1 cellular context compared by ENCODE assay signal in genomic region chr17:31558748-31559646, GRCh38.
TF ChIP-seq lines count a peak whose summit lies in the region.

No MANE protein-coding gene starts in this region.

TF ChIP-seq in HepG2, 621 proteins besides CTCF, POLR2A, EP300 and RAD21 (continued from another document and continues in another):
- TF ChIP-seq HBP1 (CRISPR knock-in tag; IDR thresholded peaks at IDR 0.05; ENCODE audit: low read depth) (no peak), ZFP36L2 (CRISPR knock-in tag; IDR thresholded peaks at IDR 0.05) (no peak), CCDC6 (CRISPR knock-in tag; IDR thresholded peaks at IDR 0.05) (0 out of 2 replicates have a peak, but pooled peaks have one; percentile 59), SKI (IDR thresholded peaks at IDR 0.05; ENCODE audit: partially characterized antibody) (peak; percentile 40), ZNF761 (CRISPR knock-in tag; conservative IDR thresholded peaks at IDR 0.05) (no peak), ZNF607 (CRISPR knock-in tag; IDR thresholded peaks at IDR 0.05; ENCODE audit: borderline replicate concordance) (peak; percentile 44; the same call in 1 of the 2 replicates), ZNF746 (CRISPR knock-in tag; IDR thresholded peaks at IDR 0.05) (0 out of 2 replicates have a peak, but pooled peaks have one; percentile 39), TRAFD1 (CRISPR knock-in tag; IDR thresholded peaks at IDR 0.05; ENCODE audit: borderline replicate concordance) (no peak), SRY (CRISPR knock-in tag; IDR thresholded peaks at IDR 0.05) (peak; percentile 54; the same call in 1 of the 2 replicates), MAF1 (CRISPR knock-in tag; IDR thresholded peaks at IDR 0.05; ENCODE audit: borderline replicate concordance) (no peak), TP53 (CRISPR knock-in tag; conservative IDR thresholded peaks at IDR 0.05) (no peak), SP4 (CRISPR knock-in tag; IDR thresholded peaks at IDR 0.05) (peak; percentile 60; the same call in 1 of the 2 replicates), MTF2 (CRISPR knock-in tag; IDR thresholded peaks at IDR 0.05; ENCODE audit: borderline replicate concordance) (0 out of 2 replicates have a peak, but pooled peaks have one; percentile 18), ZNF18 (CRISPR knock-in tag; IDR thresholded peaks at IDR 0.05; ENCODE audit: insufficient replicate concordance) (peak; percentile 52), ZNF138 (CRISPR knock-in tag; IDR thresholded peaks at IDR 0.05; ENCODE audit: low read depth) (0 out of 2 replicates have a peak, but pooled peaks have one; percentile 39), GABPB1 (CRISPR knock-in tag; IDR thresholded peaks at IDR 0.05) (peak; percentile 37; the same call in 1 of the 2 replicates), ELF3 (CRISPR knock-in tag; IDR thresholded peaks at IDR 0.05) (0 out of 2 replicates have a peak, but pooled peaks have one; percentile 37), NRL (CRISPR knock-in tag; IDR thresholded peaks at IDR 0.05; ENCODE audit: borderline replicate concordance) (peak; percentile 7), HDAC1 (CRISPR knock-in tag; IDR thresholded peaks at IDR 0.05) (0 out of 2 replicates have a peak, but pooled peaks have one; percentile 20), MED1 (CRISPR knock-in tag; IDR thresholded peaks at IDR 0.05) (0 out of 2 replicates have a peak, but pooled peaks have one; percentile 19), ZFY (CRISPR knock-in tag; IDR thresholded peaks at IDR 0.05) (peak; percentile 50; the same call in 1 of the 2 replicates), ZNF256 (CRISPR knock-in tag; conservative IDR thresholded peaks at IDR 0.05) (no peak), XRCC5 (optimal IDR thresholded peaks at IDR 0.05; ENCODE audit: low read length) (peak; percentile 74), TAF1 (CRISPR knock-in tag; IDR thresholded peaks at IDR 0.05) (0 out of 2 replicates have a peak, but pooled peaks have one; percentile 28), KDM2A (CRISPR knock-in tag; IDR thresholded peaks at IDR 0.05; ENCODE audit: borderline replicate concordance, low read depth) (peak; percentile 34; the same call in 1 of the 2 replicates), SRSF1 (optimal IDR thresholded peaks at IDR 0.05; ENCODE audit: low read depth, low read length) (peak; percentile 39), TMF1 (CRISPR knock-in tag; IDR thresholded peaks at IDR 0.05; ENCODE audit: low read depth) (peak; percentile 33; the same call in 1 of the 2 replicates), NFKB2 (CRISPR knock-in tag; IDR thresholded peaks at IDR 0.05; ENCODE audit: borderline replicate concordance) (peak; percentile 42; the same call in 1 of the 2 replicates), ZNF777 (CRISPR knock-in tag; IDR thresholded peaks at IDR 0.05) (peak; percentile 60), RFXAP (CRISPR knock-in tag; IDR thresholded peaks at IDR 0.05; ENCODE audit: borderline replicate concordance) (peak; percentile 69; the same call in 1 of the 2 replicates), TARDBP (CRISPR knock-in tag; IDR thresholded peaks at IDR 0.05) (no peak), AGO2 (optimal IDR thresholded peaks at IDR 0.05; ENCODE audit: low read depth, low read length) (peak; percentile 36), STAG1 (CRISPR knock-in tag; IDR thresholded peaks at IDR 0.05) (peak; percentile 76), ZNF547 (CRISPR knock-in tag; IDR thresholded peaks at IDR 0.05) (0 out of 2 replicates have a peak, but pooled peaks have one; percentile 42), YEATS4 (CRISPR knock-in tag; IDR thresholded peaks at IDR 0.05; ENCODE audit: borderline replicate concordance) (peak; percentile 63; the same call in 1 of the 2 replicates), ZNF280B (CRISPR knock-in tag; IDR thresholded peaks at IDR 0.05; ENCODE audit: borderline replicate concordance) (peak; percentile 36; the same call in 1 of the 2 replicates), ATF7-NPFF (CRISPR knock-in tag; IDR thresholded peaks at IDR 0.05; ENCODE audit: low read depth) (0 out of 2 replicates have a peak, but pooled peaks have one; percentile 43), TBX2 (CRISPR knock-in tag; IDR thresholded peaks at IDR 0.05; ENCODE audit: borderline replicate concordance) (peak; percentile 23; the same call in 1 of the 2 replicates)
- TF ChIP-seq, protein P1, sequence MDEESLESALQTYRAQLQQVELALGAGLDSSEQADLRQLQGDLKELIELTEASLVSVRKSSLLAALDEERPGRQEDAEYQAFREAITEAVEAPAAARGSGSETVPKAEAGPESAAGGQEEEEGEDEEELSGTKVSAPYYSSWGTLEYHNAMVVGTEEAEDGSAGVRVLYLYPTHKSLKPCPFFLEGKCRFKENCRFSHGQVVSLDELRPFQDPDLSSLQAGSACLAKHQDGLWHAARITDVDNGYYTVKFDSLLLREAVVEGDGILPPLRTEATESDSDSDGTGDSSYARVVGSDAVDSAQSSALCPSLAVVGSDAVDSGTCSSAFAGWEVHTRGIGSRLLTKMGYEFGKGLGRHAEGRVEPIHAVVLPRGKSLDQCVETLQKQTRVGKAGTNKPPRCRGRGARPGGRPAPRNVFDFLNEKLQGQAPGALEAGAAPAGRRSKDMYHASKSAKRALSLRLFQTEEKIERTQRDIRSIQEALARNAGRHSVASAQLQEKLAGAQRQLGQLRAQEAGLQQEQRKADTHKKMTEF (CRISPR knock-in tag; IDR thresholded peaks at IDR 0.05), result peak; percentile 35; the same call in 1 of the 2 replicates
- TF ChIP-seq, protein P2, sequence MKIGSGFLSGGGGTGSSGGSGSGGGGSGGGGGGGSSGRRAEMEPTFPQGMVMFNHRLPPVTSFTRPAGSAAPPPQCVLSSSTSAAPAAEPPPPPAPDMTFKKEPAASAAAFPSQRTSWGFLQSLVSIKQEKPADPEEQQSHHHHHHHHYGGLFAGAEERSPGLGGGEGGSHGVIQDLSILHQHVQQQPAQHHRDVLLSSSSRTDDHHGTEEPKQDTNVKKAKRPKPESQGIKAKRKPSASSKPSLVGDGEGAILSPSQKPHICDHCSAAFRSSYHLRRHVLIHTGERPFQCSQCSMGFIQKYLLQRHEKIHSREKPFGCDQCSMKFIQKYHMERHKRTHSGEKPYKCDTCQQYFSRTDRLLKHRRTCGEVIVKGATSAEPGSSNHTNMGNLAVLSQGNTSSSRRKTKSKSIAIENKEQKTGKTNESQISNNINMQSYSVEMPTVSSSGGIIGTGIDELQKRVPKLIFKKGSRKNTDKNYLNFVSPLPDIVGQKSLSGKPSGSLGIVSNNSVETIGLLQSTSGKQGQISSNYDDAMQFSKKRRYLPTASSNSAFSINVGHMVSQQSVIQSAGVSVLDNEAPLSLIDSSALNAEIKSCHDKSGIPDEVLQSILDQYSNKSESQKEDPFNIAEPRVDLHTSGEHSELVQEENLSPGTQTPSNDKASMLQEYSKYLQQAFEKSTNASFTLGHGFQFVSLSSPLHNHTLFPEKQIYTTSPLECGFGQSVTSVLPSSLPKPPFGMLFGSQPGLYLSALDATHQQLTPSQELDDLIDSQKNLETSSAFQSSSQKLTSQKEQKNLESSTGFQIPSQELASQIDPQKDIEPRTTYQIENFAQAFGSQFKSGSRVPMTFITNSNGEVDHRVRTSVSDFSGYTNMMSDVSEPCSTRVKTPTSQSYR (CRISPR knock-in tag; IDR thresholded peaks at IDR 0.05; ENCODE audit: borderline replicate concordance), result no peak
- TF ChIP-seq, protein P3, sequence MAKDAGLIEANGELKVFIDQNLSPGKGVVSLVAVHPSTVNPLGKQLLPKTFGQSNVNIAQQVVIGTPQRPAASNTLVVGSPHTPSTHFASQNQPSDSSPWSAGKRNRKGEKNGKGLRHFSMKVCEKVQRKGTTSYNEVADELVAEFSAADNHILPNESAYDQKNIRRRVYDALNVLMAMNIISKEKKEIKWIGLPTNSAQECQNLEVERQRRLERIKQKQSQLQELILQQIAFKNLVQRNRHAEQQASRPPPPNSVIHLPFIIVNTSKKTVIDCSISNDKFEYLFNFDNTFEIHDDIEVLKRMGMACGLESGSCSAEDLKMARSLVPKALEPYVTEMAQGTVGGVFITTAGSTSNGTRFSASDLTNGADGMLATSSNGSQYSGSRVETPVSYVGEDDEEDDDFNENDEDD (CRISPR knock-in tag; IDR thresholded peaks at IDR 0.05; ENCODE audit: borderline replicate concordance), result peak; percentile 63; the same call in 1 of the 2 replicates
- TF ChIP-seq, protein P4, sequence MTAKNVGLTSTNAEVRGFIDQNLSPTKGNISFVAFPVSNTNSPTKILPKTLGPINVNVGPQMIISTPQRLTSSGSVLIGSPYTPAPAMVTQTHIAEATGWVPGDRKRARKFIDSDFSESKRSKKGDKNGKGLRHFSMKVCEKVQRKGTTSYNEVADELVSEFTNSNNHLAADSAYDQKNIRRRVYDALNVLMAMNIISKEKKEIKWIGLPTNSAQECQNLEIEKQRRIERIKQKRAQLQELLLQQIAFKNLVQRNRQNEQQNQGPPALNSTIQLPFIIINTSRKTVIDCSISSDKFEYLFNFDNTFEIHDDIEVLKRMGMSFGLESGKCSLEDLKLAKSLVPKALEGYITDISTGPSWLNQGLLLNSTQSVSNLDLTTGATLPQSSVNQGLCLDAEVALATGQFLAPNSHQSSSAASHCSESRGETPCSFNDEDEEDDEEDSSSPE (CRISPR knock-in tag; IDR thresholded peaks at IDR 0.05), result peak; percentile 70; the same call in 1 of the 2 replicates
- TF ChIP-seq, protein P5, sequence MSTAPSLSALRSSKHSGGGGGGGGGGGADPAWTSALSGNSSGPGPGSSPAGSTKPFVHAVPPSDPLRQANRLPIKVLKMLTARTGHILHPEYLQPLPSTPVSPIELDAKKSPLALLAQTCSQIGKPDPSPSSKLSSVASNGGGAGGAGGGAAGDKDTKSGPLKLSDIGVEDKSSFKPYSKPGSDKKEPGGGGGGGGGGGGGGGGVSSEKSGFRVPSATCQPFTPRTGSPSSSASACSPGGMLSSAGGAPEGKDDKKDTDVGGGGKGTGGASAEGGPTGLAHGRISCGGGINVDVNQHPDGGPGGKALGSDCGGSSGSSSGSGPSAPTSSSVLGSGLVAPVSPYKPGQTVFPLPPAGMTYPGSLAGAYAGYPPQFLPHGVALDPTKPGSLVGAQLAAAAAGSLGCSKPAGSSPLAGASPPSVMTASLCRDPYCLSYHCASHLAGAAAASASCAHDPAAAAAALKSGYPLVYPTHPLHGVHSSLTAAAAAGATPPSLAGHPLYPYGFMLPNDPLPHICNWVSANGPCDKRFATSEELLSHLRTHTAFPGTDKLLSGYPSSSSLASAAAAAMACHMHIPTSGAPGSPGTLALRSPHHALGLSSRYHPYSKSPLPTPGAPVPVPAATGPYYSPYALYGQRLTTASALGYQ (CRISPR knock-in tag; IDR thresholded peaks at IDR 0.05), result peak; percentile 32; the same call in 1 of the 2 replicates
- TF ChIP-seq, protein P6, sequence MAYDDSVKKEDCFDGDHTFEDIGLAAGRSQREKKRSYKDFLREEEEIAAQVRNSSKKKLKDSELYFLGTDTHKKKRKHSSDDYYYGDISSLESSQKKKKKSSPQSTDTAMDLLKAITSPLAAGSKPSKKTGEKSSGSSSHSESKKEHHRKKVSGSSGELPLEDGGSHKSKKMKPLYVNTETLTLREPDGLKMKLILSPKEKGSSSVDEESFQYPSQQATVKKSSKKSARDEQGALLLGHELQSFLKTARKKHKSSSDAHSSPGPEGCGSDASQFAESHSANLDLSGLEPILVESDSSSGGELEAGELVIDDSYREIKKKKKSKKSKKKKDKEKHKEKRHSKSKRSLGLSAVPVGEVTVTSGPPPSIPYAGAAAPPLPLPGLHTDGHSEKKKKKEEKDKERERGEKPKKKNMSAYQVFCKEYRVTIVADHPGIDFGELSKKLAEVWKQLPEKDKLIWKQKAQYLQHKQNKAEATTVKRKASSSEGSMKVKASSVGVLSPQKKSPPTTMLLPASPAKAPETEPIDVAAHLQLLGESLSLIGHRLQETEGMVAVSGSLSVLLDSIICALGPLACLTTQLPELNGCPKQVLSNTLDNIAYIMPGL (CRISPR knock-in tag; IDR thresholded peaks at IDR 0.05; ENCODE audit: borderline replicate concordance in 1 of 2, low read depth in 1 of 2), result peak; percentile 25 to 37; a peak in 1 of 4 replicates
- TF ChIP-seq, protein P7, sequence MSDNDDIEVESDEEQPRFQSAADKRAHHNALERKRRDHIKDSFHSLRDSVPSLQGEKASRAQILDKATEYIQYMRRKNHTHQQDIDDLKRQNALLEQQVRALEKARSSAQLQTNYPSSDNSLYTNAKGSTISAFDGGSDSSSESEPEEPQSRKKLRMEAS (IDR thresholded peaks at IDR 0.05), result peak; percentile 83
